Comparison of ENCODE assay signal across 26 cellular contexts in the genomic region with DNA sequence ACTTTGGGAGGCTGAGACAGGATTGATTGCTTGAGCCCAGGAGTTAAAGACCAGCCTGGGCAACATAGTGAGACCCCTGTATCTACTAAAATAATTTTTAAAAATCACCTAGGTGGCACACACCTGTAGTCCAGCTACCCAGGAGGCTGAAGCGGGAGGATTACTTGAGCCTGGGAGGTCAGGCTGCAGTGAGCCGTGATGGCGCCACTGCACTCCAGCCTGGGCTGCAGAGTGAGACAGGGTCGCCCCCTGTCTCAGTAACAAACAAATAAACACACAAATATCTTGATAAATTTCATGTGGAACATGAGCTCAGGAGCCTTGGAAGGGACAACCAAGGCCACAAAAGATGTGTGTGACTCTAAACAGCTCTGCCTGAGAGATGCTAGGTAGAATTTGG. TPM values are rescaled to one million over a fixed set of nuclear protein-coding genes. Genes with fewer than 3 reads are reported as not detected.
"Had no signal": no experiment of that assay in that cellular context is flagged by ENCODE, and none has a peak within 500 bp of the region (broad histone marks: within the 10 kb centered on the region; RNA-seq: fewer than 3 reads in every experiment).

No MANE protein-coding gene starts in this region.

- H3K27ac Mint-ChIP-seq: activated CD4-positive, alpha-beta T cell treated with anti-CD3 and anti-CD28 coated beads, Interleukin-2, amount 10 ng/mL, durations not matched to agents 7 days and 5 days; activated naive CD8-positive, alpha-beta T cell; activated T-cell treated with anti-CD3 and anti-CD28 coated beads, Interleukin-2, amount 50 U/mL, for 24 hours; activated T-helper 17 cell treated with anti-CD3 and anti-CD28 coated beads, Interleukin-2, amount 50 U/mL, for 72 hours; memory B cell; stimulated activated naive B cell treated with anti-CD40 and anti-IgM and Interleukin-4, amounts not matched to agents 10 μg/mL and 1 μg/mL and 100 μg/mL, for 72 hours; T-helper 17 cell had no signal

- H3K4me3 Mint-ChIP-seq: activated CD4-positive, alpha-beta T cell treated with anti-CD3 and anti-CD28 coated beads, Interleukin-2, amount 10 ng/mL, durations not matched to agents 7 days and 5 days; activated naive CD8-positive, alpha-beta T cell; activated T-cell treated with anti-CD3 and anti-CD28 coated beads, Interleukin-2, amount 50 U/mL, for 24 hours; activated T-helper 17 cell treated with anti-CD3 and anti-CD28 coated beads, Interleukin-2, amount 50 U/mL, for 72 hours; central memory CD8-positive, alpha-beta T cell; memory B cell; stimulated activated naive B cell treated with anti-CD40 and anti-IgM and Interleukin-4, amounts not matched to agents 10 μg/mL and 1 μg/mL and 100 μg/mL, for 72 hours; T-helper 17 cell had no signal

- H3K27ac ChIP-seq: gastroesophageal sphincter, SK-N-MC had no signal

- H3K36me3 Mint-ChIP-seq: activated naive CD8-positive, alpha-beta T cell; memory B cell; naive B cell had no signal

- H3K36me3 ChIP-seq: gastroesophageal sphincter had no signal

- H3K4me3 ChIP-seq: gastroesophageal sphincter, mucosa of descending colon, SK-N-MC had no signal

- ATAC-seq: activated CD4-positive, CD25-positive, alpha-beta regulatory T cell treated with anti-CD3 and anti-CD28 coated beads, Interleukin-2, amount 50 U/mL, for 24 hours; activated T-helper 17 cell treated with anti-CD3 and anti-CD28 coated beads, Interleukin-2, amount 50 U/mL, for 72 hours; gastroesophageal sphincter; mucosa of descending colon; sciatic nerve; stimulated activated naive B cell treated with anti-CD40 and anti-IgM and Interleukin-4, amounts not matched to agents 10 μg/mL and 1 μg/mL and 100 μg/mL, for 72 hours; T-helper 17 cell had no signal

- H3K9me3 Mint-ChIP-seq: activated CD4-positive, alpha-beta T cell treated with anti-CD3 and anti-CD28 coated beads, Interleukin-2, amount 10 ng/mL, durations not matched to agents 7 days and 5 days; activated T-cell treated with anti-CD3 and anti-CD28 coated beads, Interleukin-2, amount 50 U/mL, for 24 hours; activated T-helper 17 cell treated with anti-CD3 and anti-CD28 coated beads, Interleukin-2, amount 50 U/mL, for 72 hours; central memory CD8-positive, alpha-beta T cell; memory B cell; naive B cell; stimulated activated naive B cell treated with anti-CD40 and anti-IgM and Interleukin-4, amounts not matched to agents 10 μg/mL and 1 μg/mL and 100 μg/mL, for 72 hours had no signal

- H3K9me3 ChIP-seq: gastroesophageal sphincter, mucosa of descending colon had no signal

- DNase-seq: activated CD4-positive, alpha-beta T cell treated with anti-CD3 and anti-CD28 coated beads, Interleukin-2, amount 10 ng/mL, durations not matched to agents 7 days and 5 days; activated naive CD4-positive, alpha-beta T cell; activated T-cell treated with anti-CD3 and anti-CD28 coated beads, Interleukin-2, amount 50 U/mL, for 24 hours; hypothalamus; mucosa of descending colon; naive B cell; occipital lobe; small intestine; stimulated activated CD4-positive, alpha-beta T cell treated with anti-CD3 and anti-CD28 coated beads, Interleukin-15, amount 100 ng/mL, for 24 hours; stimulated activated naive B cell treated with anti-CD40 and anti-IgM and Interleukin-4, amounts not matched to agents 10 μg/mL and 1 μg/mL and 100 μg/mL, for 72 hours; SW 1271; T-helper 17 cell; trophoblast cell had no signal

RNA-seq across cellular contexts. Expression of gene ANKRD53, which starts 11.7 kb away (rescaled TPM):
- polyA plus RNA-seq: neural cell had no signal

RNA-seq across cellular contexts. Expression of gene ATP6V1B1, which starts 31.0 kb away (rescaled TPM):
- total RNA-seq: activated CD4-positive, alpha-beta T cell treated with anti-CD3 and anti-CD28 coated beads, Interleukin-2, amount 10 ng/mL, durations not matched to agents 7 days and 5 days; activated T-helper 17 cell treated with anti-CD3 and anti-CD28 coated beads, Interleukin-2, amount 50 U/mL, for 72 hours; astrocyte; dermis microvascular lymphatic vessel endothelial cell; liver; mucosa of descending colon; occipital lobe; T-helper 17 cell; temporal lobe had no signal
- polyA plus RNA-seq: liver had no signal
